Comparison of ENCODE assay signal across 27 cellular contexts in the genomic region with DNA sequence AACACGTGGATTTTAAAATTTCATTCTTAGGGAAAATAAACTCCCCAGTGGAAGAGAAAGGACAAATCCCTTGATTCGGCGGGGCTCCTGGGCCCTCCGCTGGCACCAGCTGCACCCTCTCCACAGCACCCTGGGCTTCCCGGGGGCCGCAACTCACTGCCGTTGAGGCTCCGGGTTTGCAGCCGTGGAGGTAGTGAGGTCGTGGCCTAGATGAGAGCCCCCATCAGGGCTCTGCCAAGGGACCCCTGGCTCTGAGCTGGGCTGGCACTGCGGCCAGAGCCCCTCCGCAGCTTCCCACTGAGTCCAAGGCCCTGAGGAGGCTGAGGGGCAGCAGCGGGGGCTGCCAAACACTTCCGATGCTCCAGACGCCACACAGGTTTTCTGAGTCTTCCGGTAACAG.
"Had no signal": no experiment of that assay in that cellular context is flagged by ENCODE, and none has a peak within 500 bp of the region (broad histone marks: within the 10 kb centered on the region; RNA-seq: fewer than 3 reads in every experiment).

No MANE protein-coding gene starts in this region.

- H3K36me3 ChIP-seq: breast epithelium, colonic mucosa had no signal

- H3K9me3 Mint-ChIP-seq: activated CD4-positive, alpha-beta memory T cell treated with anti-CD3 and anti-CD28 coated beads, Interleukin-2, amount 10 ng/mL, durations not matched to agents 7 days and 5 days; activated CD4-positive, alpha-beta T cell treated with anti-CD3 and anti-CD28 coated beads, Interleukin-2, amount 10 ng/mL, durations not matched to agents 7 days and 5 days; activated naive CD4-positive, alpha-beta T cell treated with anti-CD3 and anti-CD28 coated beads, Interleukin-2, amount 10 ng/mL, durations not matched to agents 7 days and 5 days; activated naive CD4-positive, alpha-beta T cell treated with anti-CD3 and anti-CD28 coated beads, Interleukin-2, amount 50 U/mL, for 72 hours; activated naive CD8-positive, alpha-beta T cell treated with anti-CD3 and anti-CD28 coated beads, Interleukin-2, amount 10 ng/mL, durations not matched to agents 7 days and 5 days; activated T-cell treated with anti-CD3 and anti-CD28 coated beads, Interleukin-2, amount 50 U/mL, for 24 hours; activated T-cell treated with anti-CD3 and anti-CD28 coated beads, Interleukin-2, amount 50 U/mL, for 72 hours; brain had no signal

- H3K4me3 Mint-ChIP-seq: activated CD4-positive, alpha-beta memory T cell treated with anti-CD3 and anti-CD28 coated beads, Interleukin-2, amount 10 ng/mL, durations not matched to agents 7 days and 5 days; activated CD4-positive, alpha-beta T cell treated with anti-CD3 and anti-CD28 coated beads, Interleukin-2, amount 10 ng/mL, durations not matched to agents 7 days and 5 days; activated naive CD4-positive, alpha-beta T cell treated with anti-CD3 and anti-CD28 coated beads, Interleukin-2, amount 10 ng/mL, durations not matched to agents 7 days and 5 days; activated naive CD8-positive, alpha-beta T cell treated with anti-CD3 and anti-CD28 coated beads, Interleukin-2, amount 10 ng/mL, durations not matched to agents 7 days and 5 days; activated T-cell treated with anti-CD3 and anti-CD28 coated beads, Interleukin-2, amount 50 U/mL, for 24 hours; activated T-cell treated with anti-CD3 and anti-CD28 coated beads, Interleukin-2, amount 50 U/mL, for 72 hours; brain had no signal

- H3K9me3 ChIP-seq: ascending aorta, breast epithelium, colonic mucosa, esophagus muscularis mucosa, gastrocnemius medialis had no signal

- H3K27ac Mint-ChIP-seq: activated CD4-positive, alpha-beta memory T cell treated with anti-CD3 and anti-CD28 coated beads, Interleukin-2, amount 10 ng/mL, durations not matched to agents 7 days and 5 days; activated CD4-positive, alpha-beta T cell treated with anti-CD3 and anti-CD28 coated beads, Interleukin-2, amount 10 ng/mL, durations not matched to agents 7 days and 5 days; activated naive CD4-positive, alpha-beta T cell treated with anti-CD3 and anti-CD28 coated beads, Interleukin-2, amount 10 ng/mL, durations not matched to agents 7 days and 5 days; activated naive CD8-positive, alpha-beta T cell treated with anti-CD3 and anti-CD28 coated beads, Interleukin-2, amount 10 ng/mL, durations not matched to agents 7 days and 5 days; activated T-cell treated with anti-CD3 and anti-CD28 coated beads, Interleukin-2, amount 50 U/mL, for 24 hours; activated T-cell treated with anti-CD3 and anti-CD28 coated beads, Interleukin-2, amount 50 U/mL, for 72 hours had no signal

- H3K27me3 Mint-ChIP-seq: activated CD4-positive, alpha-beta memory T cell treated with anti-CD3 and anti-CD28 coated beads, Interleukin-2, amount 10 ng/mL, durations not matched to agents 7 days and 5 days; activated CD4-positive, alpha-beta T cell treated with anti-CD3 and anti-CD28 coated beads, Interleukin-2, amount 10 ng/mL, durations not matched to agents 7 days and 5 days; activated naive CD4-positive, alpha-beta T cell treated with anti-CD3 and anti-CD28 coated beads, Interleukin-2, amount 10 ng/mL, durations not matched to agents 7 days and 5 days; activated naive CD8-positive, alpha-beta T cell treated with anti-CD3 and anti-CD28 coated beads, Interleukin-2, amount 10 ng/mL, durations not matched to agents 7 days and 5 days; activated T-cell treated with anti-CD3 and anti-CD28 coated beads, Interleukin-2, amount 50 U/mL, for 24 hours; brain had no signal

- H3K4me3 ChIP-seq: ascending aorta, breast epithelium, cardiac muscle cell, colonic mucosa, esophagus muscularis mucosa, gastrocnemius medialis had no signal

- H3K4me1 ChIP-seq: ascending aorta, breast epithelium, colonic mucosa, foreskin keratinocyte, gastrocnemius medialis had no signal

- H3K27me3 ChIP-seq: ascending aorta, breast epithelium, cardiac muscle cell, colonic mucosa, esophagus muscularis mucosa, foreskin keratinocyte, gastrocnemius medialis had no signal

- H3K27ac ChIP-seq: ascending aorta, breast epithelium, cardiac muscle cell, colonic mucosa, esophagus muscularis mucosa, foreskin keratinocyte, gastrocnemius medialis had no signal

- DNase-seq: activated CD4-positive, alpha-beta memory T cell treated with anti-CD3 and anti-CD28 coated beads, Interleukin-2, amount 10 ng/mL, durations not matched to agents 7 days and 5 days; activated CD4-positive, alpha-beta T cell treated with anti-CD3 and anti-CD28 coated beads for 1 hour; activated CD4-positive, alpha-beta T cell treated with anti-CD3 and anti-CD28 coated beads for 4 hours; activated CD4-positive, alpha-beta T cell treated with anti-CD3 and anti-CD28 coated beads, Interleukin-2, amount 10 ng/mL, durations not matched to agents 7 days and 5 days; activated CD4-positive, alpha-beta T cell treated with anti-CD3 and anti-CD28 coated beads, Interleukin-2, amount 50 U/mL, for 4 hours; activated CD8-positive, alpha-beta memory T cell treated with anti-CD3 and anti-CD28 coated beads, Interleukin-2, amount 50 U/mL, for 48 hours; activated gamma-delta T cell; activated naive CD4-positive, alpha-beta T cell; activated naive CD4-positive, alpha-beta T cell treated with anti-CD3 and anti-CD28 coated beads, Interleukin-2, amount 10 ng/mL, durations not matched to agents 7 days and 5 days; activated naive CD8-positive, alpha-beta T cell treated with anti-CD3 and anti-CD28 coated beads, Interleukin-2, amount 10 ng/mL, durations not matched to agents 7 days and 5 days; activated T-cell treated with anti-CD3 and anti-CD28 coated beads for 4 hours; activated T-cell treated with anti-CD3 and anti-CD28 coated beads, Interleukin-2, amount 50 U/mL, for 24 hours; activated T-cell treated with anti-CD3 and anti-CD28 coated beads, Interleukin-2, amount 50 U/mL, for 72 hours; central memory CD4-positive, alpha-beta T cell; cerebellar nuclear complex; colonic mucosa; effector CD8-positive, alpha-beta T cell; erythroblast; foreskin keratinocyte; gastrocnemius medialis; T-helper 2 cell had no signal

- ATAC-seq: activated naive CD4-positive, alpha-beta T cell treated with anti-CD3 and anti-CD28 coated beads, Interleukin-2, amount 50 U/mL, for 72 hours; activated T-cell treated with anti-CD3 and anti-CD28 coated beads, Interleukin-2, amount 50 U/mL, for 72 hours; foreskin keratinocyte; gastrocnemius medialis had no signal

- H3K4me1 Mint-ChIP-seq: activated CD4-positive, alpha-beta memory T cell treated with anti-CD3 and anti-CD28 coated beads, Interleukin-2, amount 10 ng/mL, durations not matched to agents 7 days and 5 days; activated CD4-positive, alpha-beta T cell treated with anti-CD3 and anti-CD28 coated beads, Interleukin-2, amount 10 ng/mL, durations not matched to agents 7 days and 5 days; activated naive CD4-positive, alpha-beta T cell treated with anti-CD3 and anti-CD28 coated beads, Interleukin-2, amount 10 ng/mL, durations not matched to agents 7 days and 5 days had no signal
